15 cellular contexts compared by ENCODE assay signal in genomic region chr6:107715523-107716321, GRCh38.
DNase-seq lines count a peak whose midpoint lies in the region; ATAC-seq lines count a peak whose summit lies in the region.
"Had no signal": no experiment of that assay in that cellular context is flagged by ENCODE, and none has a peak within 500 bp of the region (broad histone marks: within the 10 kb centered on the region; RNA-seq: fewer than 3 reads in every experiment).

No MANE protein-coding gene starts in this region.

- peaks cover 32% of the 10 kb centered on the region for H3K36me3 Mint-ChIP-seq in activated CD4-positive, alpha-beta T cell treated with anti-CD3 and anti-CD28 coated beads, Interleukin-2, amount 10 ng/mL, durations not matched to agents 24 days and 14 days (ENCODE audit: low read depth)
- peaks cover 29% of the 10 kb centered on the region for H3K36me3 Mint-ChIP-seq in activated CD8-positive, alpha-beta memory T cell treated with anti-CD3 and anti-CD28 coated beads, Interleukin-2, amount 10 ng/mL, durations not matched to agents 7 days and 5 days
- H3K36me3 Mint-ChIP-seq in immature natural killer cell, result peaks cover 19 to 28% (median 25%) of the 10 kb centered on the region in 3 donors

- H3K27ac Mint-ChIP-seq in activated CD4-positive, alpha-beta T cell treated with anti-CD3 and anti-CD28 coated beads, Interleukin-2, amount 10 ng/mL, durations not matched to agents 24 days and 14 days, result peak overlapping the region; percentile 76
- peak overlapping the region; percentile 86 for H3K27ac Mint-ChIP-seq in activated CD8-positive, alpha-beta memory T cell treated with anti-CD3 and anti-CD28 coated beads, Interleukin-2, amount 10 ng/mL, durations not matched to agents 7 days and 5 days
- peak overlapping the region; percentile 91 to 98 (median 94) for H3K27ac Mint-ChIP-seq in immature natural killer cell
- H3K27ac Mint-ChIP-seq: dendritic cell treated with granulocyte-macrophage colony-stimulating factor and Interleukin-4, amounts not matched to agents 40 ng/mL and 50 ng/mL, for 4 days had no signal

- peak; percentile 20 for ATAC-seq in activated CD8-positive, alpha-beta memory T cell treated with anti-CD3 and anti-CD28 coated beads, Interleukin-2, amount 10 ng/mL, durations not matched to agents 7 days and 5 days
- no peak for ATAC-seq in GM19351 (IDR thresholded peaks at IDR 0.05; ENCODE audit: unreplicated experiment)
- ATAC-seq in esophagus mucosa, result no peak

- DNase-seq in activated CD4-positive, alpha-beta T cell treated with anti-CD3 and anti-CD28 coated beads, Interleukin-2, amount 10 ng/mL, durations not matched to agents 24 days and 14 days, result peak; percentile 72
- DNase-seq in activated CD4-positive, alpha-beta T cell treated with anti-CD3 and anti-CD28 coated beads for 1 hour, result no peak
- peak; percentile 14 for DNase-seq in DMS79 (lab: John Stamatoyannopoulos, UW)
- DNase-seq in activated CD8-positive, alpha-beta memory T cell treated with anti-CD3 and anti-CD28 coated beads, Interleukin-2, amount 10 ng/mL, durations not matched to agents 7 days and 5 days, result peak; percentile 64
- peak; percentile 68 to 74 (median 69) for DNase-seq in immature natural killer cell
- DNase-seq in H4 (ENCODE audit: low spot score), result no peak
- DNase-seq: NCI-H1417 treated with DMSO at 0.1 percent for 48 hours, retina, SHP77 treated with DMSO at 0.1 percent for 48 hours, spleen, upper lobe of left lung had no signal

- CTCF ChIA-PET in activated CD8-positive, alpha-beta memory T cell treated with anti-CD3 and anti-CD28 coated beads, Interleukin-2, amount 10 ng/mL, durations not matched to agents 7 days and 5 days (lab: Charles Lee), result interaction anchor here (0.7 to 1.1 kb wide), 2 partner anchors 11 to 14 kb away, joined by 3 to 5 read pairs; no protein-coding TSS in a partner anchor

- H3K9me3 Mint-ChIP-seq in activated CD4-positive, alpha-beta T cell treated with anti-CD3 and anti-CD28 coated beads, Interleukin-2, amount 10 ng/mL, durations not matched to agents 24 days and 14 days, result peaks cover 3% of the 10 kb centered on the region
- H3K9me3 Mint-ChIP-seq in activated CD8-positive, alpha-beta memory T cell treated with anti-CD3 and anti-CD28 coated beads, Interleukin-2, amount 10 ng/mL, durations not matched to agents 7 days and 5 days (ENCODE audit: low read depth), result no peaks in the 10 kb centered on the region
- no peaks in the 10 kb centered on the region for H3K9me3 Mint-ChIP-seq in immature natural killer cell
- H3K9me3 Mint-ChIP-seq: dendritic cell treated with granulocyte-macrophage colony-stimulating factor and Interleukin-4, amounts not matched to agents 40 ng/mL and 50 ng/mL, for 4 days; memory B cell had no signal

- no peak overlapping the region for H3K4me3 Mint-ChIP-seq in activated CD4-positive, alpha-beta T cell treated with anti-CD3 and anti-CD28 coated beads, Interleukin-2, amount 10 ng/mL, durations not matched to agents 24 days and 14 days
- H3K4me3 Mint-ChIP-seq in activated CD8-positive, alpha-beta memory T cell treated with anti-CD3 and anti-CD28 coated beads, Interleukin-2, amount 10 ng/mL, durations not matched to agents 7 days and 5 days, result no peak overlapping the region
- peak overlapping the region; percentile 71 to 81 (median 73) for H3K4me3 Mint-ChIP-seq in immature natural killer cell
- H3K4me3 Mint-ChIP-seq: dendritic cell treated with granulocyte-macrophage colony-stimulating factor and Interleukin-4, amounts not matched to agents 40 ng/mL and 50 ng/mL, for 4 days had no signal

- H3K27me3 Mint-ChIP-seq in activated CD4-positive, alpha-beta T cell treated with anti-CD3 and anti-CD28 coated beads, Interleukin-2, amount 10 ng/mL, durations not matched to agents 24 days and 14 days, result no peaks in the 10 kb centered on the region
- no peaks in the 10 kb centered on the region for H3K27me3 Mint-ChIP-seq in activated CD8-positive, alpha-beta memory T cell treated with anti-CD3 and anti-CD28 coated beads, Interleukin-2, amount 10 ng/mL, durations not matched to agents 7 days and 5 days
- H3K27me3 Mint-ChIP-seq in immature natural killer cell (ENCODE audit: low read depth in 3 of 3), result peaks cover 8 to 14% (median 9%) of the 10 kb centered on the region in 3 donors
- H3K27me3 Mint-ChIP-seq: memory B cell had no signal

- intact Hi-C loops in activated CD4-positive, alpha-beta T cell treated with anti-CD3 and anti-CD28 coated beads, Interleukin-2, amount 10 ng/mL, durations not matched to agents 24 days and 14 days (cut with micrococcal nuclease), result loop anchor here (1.0 to 2.0 kb wide), 4 partner anchors 11 to 1667 kb away; partner anchors contain the start of gene CD164

- H3K4me1 Mint-ChIP-seq in activated CD4-positive, alpha-beta T cell treated with anti-CD3 and anti-CD28 coated beads, Interleukin-2, amount 10 ng/mL, durations not matched to agents 24 days and 14 days, result peaks cover 53% of the 10 kb centered on the region
- peaks cover 56% of the 10 kb centered on the region for H3K4me1 Mint-ChIP-seq in activated CD8-positive, alpha-beta memory T cell treated with anti-CD3 and anti-CD28 coated beads, Interleukin-2, amount 10 ng/mL, durations not matched to agents 7 days and 5 days
- peaks cover 64 to 67% of the 10 kb centered on the region in 2 donors for H3K4me1 Mint-ChIP-seq in immature natural killer cell

Comparison
In these comparisons a context has a peak if more than half of its experiments do, and no peak if none do; other contexts are left out.
1. DNase-seq: peak in activated CD4-positive, alpha-beta T cell treated with anti-CD3 and anti-CD28 coated beads, Interleukin-2, amount 10 ng/mL, durations not matched to agents 24 days and 14 days (single experiment), DMS79 (single experiment), activated CD8-positive, alpha-beta memory T cell treated with anti-CD3 and anti-CD28 coated beads, Interleukin-2, amount 10 ng/mL, durations not matched to agents 7 days and 5 days (single experiment) and immature natural killer cell (3 of 3); none in activated CD4-positive, alpha-beta T cell treated with anti-CD3 and anti-CD28 coated beads for 1 hour (single experiment) and H4 (single experiment).
2. H3K4me3 Mint-ChIP-seq: peak in immature natural killer cell (5 of 5); none in activated CD4-positive, alpha-beta T cell treated with anti-CD3 and anti-CD28 coated beads, Interleukin-2, amount 10 ng/mL, durations not matched to agents 24 days and 14 days (single experiment) and activated CD8-positive, alpha-beta memory T cell treated with anti-CD3 and anti-CD28 coated beads, Interleukin-2, amount 10 ng/mL, durations not matched to agents 7 days and 5 days (single experiment).
3. Peak in every context shown above with its lines, with median percentiles within 50 percentile points of each other: H3K27ac Mint-ChIP-seq.